ENCODE assay signal across 30 cellular contexts in genomic region chr3:69929019-69929418, GRCh38.
DNase-seq lines count a peak whose midpoint lies in the region; ATAC-seq and TF ChIP-seq lines count a peak whose summit lies in the region.
"Had no signal": no experiment of that assay in that cellular context is flagged by ENCODE, and none has a peak within 500 bp of the region (broad histone marks: within the 10 kb centered on the region; RNA-seq: fewer than 3 reads in every experiment).

No MANE protein-coding gene starts in this region.

- no peaks in the 10 kb centered on the region for H3K36me3 ChIP-seq in heart right ventricle

- H3K4me3 Mint-ChIP-seq in activated naive CD4-positive, alpha-beta T cell treated with anti-CD3 and anti-CD28 coated beads, Interleukin-2, amount 50 U/mL, for 24 hours: no peak overlapping the region
- no peak overlapping the region for H3K4me3 Mint-ChIP-seq in activated naive CD4-positive, alpha-beta T cell treated with anti-CD3 and anti-CD28 coated beads, Interleukin-2, amount 10 ng/mL, durations not matched to agents 7 days and 5 days
- H3K4me3 Mint-ChIP-seq: B cell; CD8-positive, alpha-beta T cell had no signal

- H3K9me3 Mint-ChIP-seq in activated naive CD4-positive, alpha-beta T cell treated with anti-CD3 and anti-CD28 coated beads, Interleukin-2, amount 50 U/mL, for 24 hours: no peaks in the 10 kb centered on the region
- H3K9me3 Mint-ChIP-seq in activated naive CD4-positive, alpha-beta T cell treated with anti-CD3 and anti-CD28 coated beads, Interleukin-2, amount 10 ng/mL, durations not matched to agents 7 days and 5 days: no peaks in the 10 kb centered on the region
- H3K9me3 Mint-ChIP-seq: CD8-positive, alpha-beta T cell had no signal

- TF ChIP-seq CTCF in heart right ventricle (IDR thresholded peaks at IDR 0.05): no peak

- no peaks in the 10 kb centered on the region for H3K27me3 ChIP-seq in heart right ventricle

- CTCF ChIA-PET in activated naive CD4-positive, alpha-beta T cell treated with anti-CD3 and anti-CD28 coated beads, Interleukin-2, amount 10 ng/mL, durations not matched to agents 7 days and 5 days (lab: Charles Lee): no interaction called here

- no peaks in the 10 kb centered on the region for H3K9me3 ChIP-seq in heart right ventricle
- H3K9me3 ChIP-seq: SK-N-SH had no signal

- H3K4me3 ChIP-seq in heart right ventricle: no peak overlapping the region
- H3K4me3 ChIP-seq: GM12878, PC-9 had no signal

- no peaks in the 10 kb centered on the region for H3K27me3 Mint-ChIP-seq in activated naive CD4-positive, alpha-beta T cell treated with anti-CD3 and anti-CD28 coated beads, Interleukin-2, amount 50 U/mL, for 24 hours
- no peaks in the 10 kb centered on the region for H3K27me3 Mint-ChIP-seq in activated naive CD4-positive, alpha-beta T cell treated with anti-CD3 and anti-CD28 coated beads, Interleukin-2, amount 10 ng/mL, durations not matched to agents 7 days and 5 days

- H3K27ac Mint-ChIP-seq in activated naive CD4-positive, alpha-beta T cell treated with anti-CD3 and anti-CD28 coated beads, Interleukin-2, amount 50 U/mL, for 24 hours: peak overlapping the region; percentile 31
- no peak overlapping the region for H3K27ac Mint-ChIP-seq in activated naive CD4-positive, alpha-beta T cell treated with anti-CD3 and anti-CD28 coated beads, Interleukin-2, amount 10 ng/mL, durations not matched to agents 7 days and 5 days
- H3K27ac Mint-ChIP-seq: B cell; CD8-positive, alpha-beta T cell had no signal

- no peak for DNase-seq in activated naive CD4-positive, alpha-beta T cell treated with anti-CD3 and anti-CD28 coated beads, Interleukin-2, amount 10 ng/mL, durations not matched to agents 7 days and 5 days
- DNase-seq in caudate nucleus (lab: John Stamatoyannopoulos, UW) (peak in 1 of 61 donors; percentile 11), heart right ventricle (no peak), substantia nigra (lab: John Stamatoyannopoulos, UW) (no peak), cerebellum (ENCODE audit: low spot score) (no peak)
- no peak for DNase-seq in stimulated activated CD4-positive, alpha-beta T cell treated with anti-CD3 and anti-CD28 coated beads, Interleukin-12 subunit alpha, Interleukin-12 subunit beta, amount 100 ng/mL, for 4 hours
- DNase-seq: CD8-positive, alpha-beta T cell; DMS 273 treated with DMSO at 0.1 percent for 48 hours; DMS79; EL; GDM1; GOT3; KBM-7; MV-4-11; NCI-H1105 treated with DMSO at 0.1 percent for 48 hours; NCI-H2029; NCI-H446 treated with DMSO at 0.1 percent for 48 hours; NCI-H526; NCI-H82; NK-92 treated with Interleukin-12 subunit alpha and Interleukin-12 subunit beta, amount 100 ng/mL, for 24 hours; PC-9; RPMI8226; SHP77 treated with DMSO at 0.1 percent for 48 hours; SK-N-SH had no signal

- intact Hi-C loops in heart right ventricle (cut with DNase I): loop anchor here in 1 of 10 donors (10.0 kb wide), 1 partner anchor 54 kb away; no protein-coding TSS in a partner anchor

- WGBS in heart right ventricle, 2 donors: 43 to 68% methylated on average over 4 of the region's 4 CpGs

- H3K4me1 Mint-ChIP-seq in activated naive CD4-positive, alpha-beta T cell treated with anti-CD3 and anti-CD28 coated beads, Interleukin-2, amount 50 U/mL, for 24 hours: no peaks in the 10 kb centered on the region
- no peaks in the 10 kb centered on the region for H3K4me1 Mint-ChIP-seq in activated naive CD4-positive, alpha-beta T cell treated with anti-CD3 and anti-CD28 coated beads, Interleukin-2, amount 10 ng/mL, durations not matched to agents 7 days and 5 days
- H3K4me1 Mint-ChIP-seq: B cell had no signal

- H3K27ac ChIP-seq in caudate nucleus (ENCODE audit: low read depth, low read length) (peak overlapping the region; percentile 37), heart right ventricle (peak overlapping the region in 4 of 10 donors; percentile 6 to 60 (median 34)), substantia nigra (ENCODE audit: low read depth, low read length, poor library complexity, severe bottlenecking) (peak overlapping the region; percentile 84)
- H3K27ac ChIP-seq: 22Rv1, C4-2B, PC-9 had no signal

- H3K36me3 Mint-ChIP-seq in activated naive CD4-positive, alpha-beta T cell treated with anti-CD3 and anti-CD28 coated beads, Interleukin-2, amount 50 U/mL, for 24 hours: no peaks in the 10 kb centered on the region
- no peaks in the 10 kb centered on the region for H3K36me3 Mint-ChIP-seq in activated naive CD4-positive, alpha-beta T cell treated with anti-CD3 and anti-CD28 coated beads, Interleukin-2, amount 10 ng/mL, durations not matched to agents 7 days and 5 days
- H3K36me3 Mint-ChIP-seq: CD8-positive, alpha-beta T cell had no signal

- peaks cover 0 to 62% (median 31%) of the 10 kb centered on the region in 9 donors for H3K4me1 ChIP-seq in heart right ventricle

- ATAC-seq in heart right ventricle: peak in 7 of 8 donors; percentile 23 to 83 (median 66)
- ATAC-seq in GM21447 (IDR thresholded peaks at IDR 0.05; ENCODE audit: unreplicated experiment): no peak
- ATAC-seq: CD8-positive, alpha-beta T cell; GM12878 had no signal
